In genomic region chr11:120605469-120605868, GRCh38 we compare ENCODE assay signal across 1 cellular context.
TF ChIP-seq lines count a peak whose summit lies in the region.

No MANE protein-coding gene starts in this region.

TF ChIP-seq in GM12878, 131 proteins besides CTCF, POLR2A, EP300 and RAD21 (continued from another document):
- TF ChIP-seq, protein P1, sequence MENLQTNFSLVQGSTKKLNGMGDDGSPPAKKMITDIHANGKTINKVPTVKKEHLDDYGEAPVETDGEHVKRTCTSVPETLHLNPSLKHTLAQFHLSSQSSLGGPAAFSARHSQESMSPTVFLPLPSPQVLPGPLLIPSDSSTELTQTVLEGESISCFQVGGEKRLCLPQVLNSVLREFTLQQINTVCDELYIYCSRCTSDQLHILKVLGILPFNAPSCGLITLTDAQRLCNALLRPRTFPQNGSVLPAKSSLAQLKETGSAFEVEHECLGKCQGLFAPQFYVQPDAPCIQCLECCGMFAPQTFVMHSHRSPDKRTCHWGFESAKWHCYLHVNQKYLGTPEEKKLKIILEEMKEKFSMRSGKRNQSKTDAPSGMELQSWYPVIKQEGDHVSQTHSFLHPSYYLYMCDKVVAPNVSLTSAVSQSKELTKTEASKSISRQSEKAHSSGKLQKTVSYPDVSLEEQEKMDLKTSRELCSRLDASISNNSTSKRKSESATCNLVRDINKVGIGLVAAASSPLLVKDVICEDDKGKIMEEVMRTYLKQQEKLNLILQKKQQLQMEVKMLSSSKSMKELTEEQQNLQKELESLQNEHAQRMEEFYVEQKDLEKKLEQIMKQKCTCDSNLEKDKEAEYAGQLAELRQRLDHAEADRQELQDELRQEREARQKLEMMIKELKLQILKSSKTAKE (IDR thresholded peaks at IDR 0.05; ENCODE audit: low read depth, poor library complexity, severe bottlenecking), result no peak
- TF ChIP-seq SUPT20H (IDR thresholded peaks at IDR 0.05; ENCODE audit: borderline replicate concordance, control insufficient read depth, low read depth, low read length) (no peak), ASH2L (IDR thresholded peaks at IDR 0.05; ENCODE audit: borderline replicate concordance, low read depth) (no peak), ZNF217 (IDR thresholded peaks at IDR 0.05) (no peak), ZZZ3 (IDR thresholded peaks at IDR 0.05; ENCODE audit: control insufficient read depth, insufficient read length, low read depth) (no peak), YBX1 (IDR thresholded peaks at IDR 0.05) (no peak), BMI1 (IDR thresholded peaks at IDR 0.05; ENCODE audit: borderline replicate concordance) (no peak), MEF2B (IDR thresholded peaks at IDR 0.05; ENCODE audit: partially characterized antibody, poor library complexity, severe bottlenecking) (no peak), ZNF24 (IDR thresholded peaks at IDR 0.05) (no peak), CBX5 (IDR thresholded peaks at IDR 0.05; ENCODE audit: low read depth) (no peak), STAT1 (conservative IDR thresholded peaks at IDR 0.05) (no peak), IKZF2 (IDR thresholded peaks at IDR 0.05) (peak; percentile 40 to 62; a peak in 2 of 4 replicates), NR2C1 (IDR thresholded peaks at IDR 0.05) (no peak), YY1 (IDR thresholded peaks at IDR 0.05; ENCODE audit: low read depth, low read length) (no peak), POU2F2 (IDR thresholded peaks at IDR 0.05; ENCODE audit: borderline replicate concordance, low read depth, low read length) (no peak), TCF3 (IDR thresholded peaks at IDR 0.05; ENCODE audit: borderline replicate concordance, insufficient read depth, low read depth, low read length) (no peak), RCOR1 (conservative IDR thresholded peaks at IDR 0.05; ENCODE audit: low read depth, low read length) (no peak), IKZF1 (conservative IDR thresholded peaks at IDR 0.05) (peak; percentile 62), HSF1 (IDR thresholded peaks at IDR 0.05; ENCODE audit: low read depth, low read length) (no peak)
- TF ChIP-seq, protein P2, sequence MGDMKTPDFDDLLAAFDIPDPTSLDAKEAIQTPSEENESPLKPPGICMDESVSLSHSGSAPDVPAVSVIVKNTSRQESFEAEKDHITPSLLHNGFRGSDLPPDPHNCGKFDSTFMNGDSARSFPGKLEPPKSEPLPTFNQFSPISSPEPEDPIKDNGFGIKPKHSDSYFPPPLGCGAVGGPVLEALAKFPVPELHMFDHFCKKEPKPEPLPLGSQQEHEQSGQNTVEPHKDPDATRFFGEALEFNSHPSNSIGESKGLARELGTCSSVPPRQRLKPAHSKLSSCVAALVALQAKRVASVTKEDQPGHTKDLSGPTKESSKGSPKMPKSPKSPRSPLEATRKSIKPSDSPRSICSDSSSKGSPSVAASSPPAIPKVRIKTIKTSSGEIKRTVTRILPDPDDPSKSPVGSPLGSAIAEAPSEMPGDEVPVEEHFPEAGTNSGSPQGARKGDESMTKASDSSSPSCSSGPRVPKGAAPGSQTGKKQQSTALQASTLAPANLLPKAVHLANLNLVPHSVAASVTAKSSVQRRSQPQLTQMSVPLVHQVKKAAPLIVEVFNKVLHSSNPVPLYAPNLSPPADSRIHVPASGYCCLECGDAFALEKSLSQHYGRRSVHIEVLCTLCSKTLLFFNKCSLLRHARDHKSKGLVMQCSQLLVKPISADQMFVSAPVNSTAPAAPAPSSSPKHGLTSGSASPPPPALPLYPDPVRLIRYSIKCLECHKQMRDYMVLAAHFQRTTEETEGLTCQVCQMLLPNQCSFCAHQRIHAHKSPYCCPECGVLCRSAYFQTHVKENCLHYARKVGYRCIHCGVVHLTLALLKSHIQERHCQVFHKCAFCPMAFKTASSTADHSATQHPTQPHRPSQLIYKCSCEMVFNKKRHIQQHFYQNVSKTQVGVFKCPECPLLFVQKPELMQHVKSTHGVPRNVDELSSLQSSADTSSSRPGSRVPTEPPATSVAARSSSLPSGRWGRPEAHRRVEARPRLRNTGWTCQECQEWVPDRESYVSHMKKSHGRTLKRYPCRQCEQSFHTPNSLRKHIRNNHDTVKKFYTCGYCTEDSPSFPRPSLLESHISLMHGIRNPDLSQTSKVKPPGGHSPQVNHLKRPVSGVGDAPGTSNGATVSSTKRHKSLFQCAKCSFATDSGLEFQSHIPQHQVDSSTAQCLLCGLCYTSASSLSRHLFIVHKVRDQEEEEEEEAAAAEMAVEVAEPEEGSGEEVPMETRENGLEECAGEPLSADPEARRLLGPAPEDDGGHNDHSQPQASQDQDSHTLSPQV (IDR thresholded peaks at IDR 0.05), result no peak
- TF ChIP-seq, protein P3, sequence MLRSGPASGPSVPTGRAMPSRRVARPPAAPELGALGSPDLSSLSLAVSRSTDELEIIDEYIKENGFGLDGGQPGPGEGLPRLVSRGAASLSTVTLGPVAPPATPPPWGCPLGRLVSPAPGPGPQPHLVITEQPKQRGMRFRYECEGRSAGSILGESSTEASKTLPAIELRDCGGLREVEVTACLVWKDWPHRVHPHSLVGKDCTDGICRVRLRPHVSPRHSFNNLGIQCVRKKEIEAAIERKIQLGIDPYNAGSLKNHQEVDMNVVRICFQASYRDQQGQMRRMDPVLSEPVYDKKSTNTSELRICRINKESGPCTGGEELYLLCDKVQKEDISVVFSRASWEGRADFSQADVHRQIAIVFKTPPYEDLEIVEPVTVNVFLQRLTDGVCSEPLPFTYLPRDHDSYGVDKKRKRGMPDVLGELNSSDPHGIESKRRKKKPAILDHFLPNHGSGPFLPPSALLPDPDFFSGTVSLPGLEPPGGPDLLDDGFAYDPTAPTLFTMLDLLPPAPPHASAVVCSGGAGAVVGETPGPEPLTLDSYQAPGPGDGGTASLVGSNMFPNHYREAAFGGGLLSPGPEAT (IDR thresholded peaks at IDR 0.05; ENCODE audit: low read depth), result peak; percentile 59; the same call in 1 of the 2 replicates
